Comparison of ENCODE assay signal across 16 cellular contexts in the genomic region with DNA sequence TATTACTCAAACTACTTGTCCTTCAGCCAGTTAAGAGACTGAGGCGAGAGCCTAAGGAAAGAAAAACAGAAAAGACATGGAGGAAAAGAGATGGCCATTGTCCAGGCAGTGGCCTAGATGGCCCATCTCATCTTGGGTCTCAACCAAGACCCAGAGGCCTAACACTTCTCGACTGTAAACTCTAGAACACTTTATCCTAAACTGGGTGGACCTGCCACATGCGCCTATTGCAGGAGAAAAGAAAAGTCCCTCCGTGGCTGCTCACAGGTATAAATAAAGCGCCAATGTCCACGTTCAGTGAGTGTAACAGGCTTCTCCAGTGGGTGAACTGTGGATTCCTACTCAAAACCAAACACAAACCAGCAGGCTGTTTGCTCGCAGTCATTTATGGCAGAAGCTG.
A peak's percentile ranks its signal among the peaks of the same experiment; 100 is the strongest.
DNase-seq lines count a peak whose midpoint lies in the region; ATAC-seq and TF ChIP-seq lines count a peak whose summit lies in the region.
"Had no signal": no experiment of that assay in that cellular context is flagged by ENCODE, and none has a peak within 500 bp of the region (broad histone marks: within the 10 kb centered on the region; RNA-seq: fewer than 3 reads in every experiment).

No MANE protein-coding gene starts in this region.

- H3K4me1 ChIP-seq in heart right ventricle (peaks cover 53 to 96% (median 87%) of the 10 kb centered on the region in 9 donors), esophagus squamous epithelium (peaks cover 20 to 78% (median 61%) of the 10 kb centered on the region in 3 donors), prostate gland (replicated peaks) (peaks cover 23% of the 10 kb centered on the region), uterus (peaks cover 20 to 26% of the 10 kb centered on the region in 2 donors)

- intact Hi-C loops in heart right ventricle (cut with DNase I), result loop anchor here in 1 of 10 donors (10.0 kb wide), 1 partner anchor 137 kb away; no protein-coding TSS in a partner anchor
- intact Hi-C loops in left ventricle myocardium superior (cut with micrococcal nuclease), result no loop called here
- intact Hi-C loops in esophagus squamous epithelium (cut with DNase I), result no loop called here
- intact Hi-C loops in prostate gland (cut with DNase I), result loop anchor here (10.0 kb wide), 1 partner anchor 137 kb away; no protein-coding TSS in a partner anchor
- intact Hi-C loops in uterus (cut with DNase I; ENCODE audit: low total_unique reads), result loop anchor here (10.0 kb wide), 1 partner anchor 153 kb away; no protein-coding TSS in a partner anchor

- H3K36me3 ChIP-seq in heart right ventricle, result peaks cover 0 to 31% (median 0%) of the 10 kb centered on the region in 9 donors
- H3K36me3 ChIP-seq in esophagus squamous epithelium, result peaks cover 0 to 23% (median 0%) of the 10 kb centered on the region in 3 donors
- H3K36me3 ChIP-seq in prostate gland, result peaks cover 0 to 5% of the 10 kb centered on the region in 2 donors
- H3K36me3 ChIP-seq in uterus, result no peaks in the 10 kb centered on the region

- H3K27ac ChIP-seq in heart right ventricle, result peak overlapping the region; percentile 19 to 84 (median 64)
- H3K27ac ChIP-seq in esophagus squamous epithelium, result peak overlapping the region; percentile 44 to 83 (median 69)
- H3K27ac ChIP-seq in prostate gland, result peak overlapping the region; percentile 76 to 78
- peak overlapping the region; percentile 87 to 95 for H3K27ac ChIP-seq in uterus
- H3K27ac ChIP-seq: epithelial cell of prostate had no signal

- TF ChIP-seq CTCF in heart right ventricle (IDR thresholded peaks at IDR 0.05) (no peak), esophagus squamous epithelium (IDR thresholded peaks at IDR 0.05) (no peak), prostate gland (IDR thresholded peaks at IDR 0.05) (no peak), uterus (IDR thresholded peaks at IDR 0.05) (no peak)

- WGBS in heart right ventricle, 2 donors, result 77 to 79% methylated on average over 7 of the region's 7 CpGs
- WGBS in esophagus squamous epithelium, 2 donors, result 78 to 79% methylated on average over 6 to 7 of the region's 7 CpGs
- WGBS in prostate gland, result 73% methylated on average over 7 of the region's 7 CpGs

- TF ChIP-seq POLR2A in esophagus squamous epithelium (IDR thresholded peaks at IDR 0.05), result no peak
- no peak for TF ChIP-seq POLR2A in prostate gland (IDR thresholded peaks at IDR 0.05)
- TF ChIP-seq POLR2A in uterus (IDR thresholded peaks at IDR 0.05), result no peak

- no peak for ATAC-seq in heart right ventricle
- ATAC-seq in left ventricle myocardium superior, result no peak
- ATAC-seq in HG02973 (IDR thresholded peaks at IDR 0.05; ENCODE audit: unreplicated experiment), result no peak
- ATAC-seq: activated CD4-positive, alpha-beta T cell treated with anti-CD3 and anti-CD28 coated beads for 36 hours; stimulated activated memory B cell treated with anti-CD40 and anti-IgM and Interleukin-4, amounts not matched to agents 10 μg/mL and 1 μg/mL and 100 μg/mL, for 72 hours had no signal

- DNase-seq in heart right ventricle (no peak), left ventricle myocardium superior (no peak), esophagus squamous epithelium (lab: John Stamatoyannopoulos, UW) (no peak), prostate gland (ENCODE audit: low spot score) (no peak), uterus (no peak), DMS 273 treated with DMSO at 0.1 percent for 48 hours (lab: John Stamatoyannopoulos, UW) (no peak)
- DNase-seq in stimulated activated CD4-positive, alpha-beta T cell treated with anti-CD3 and anti-CD28 coated beads, Interleukin-4, amount 100 ng/mL, for 4 hours, result no peak
- DNase-seq: ACHN; activated CD4-positive, alpha-beta T cell treated with anti-CD3 and anti-CD28 coated beads for 36 hours; activated naive CD8-positive, alpha-beta T cell treated with anti-CD3 and anti-CD28 coated beads for 36 hours; NCI-H1105 treated with DMSO at 0.1 percent for 48 hours; SHP77 treated with DMSO at 0.1 percent for 48 hours had no signal

- H3K9me3 ChIP-seq in heart right ventricle, result no peaks in the 10 kb centered on the region
- H3K9me3 ChIP-seq in esophagus squamous epithelium, result no peaks in the 10 kb centered on the region
- H3K9me3 ChIP-seq in prostate gland, result no peaks in the 10 kb centered on the region
- no peaks in the 10 kb centered on the region for H3K9me3 ChIP-seq in uterus

- H3K27me3 ChIP-seq in heart right ventricle (no peaks in the 10 kb centered on the region), esophagus squamous epithelium (no peaks in the 10 kb centered on the region), prostate gland (replicated peaks; ENCODE audit: insufficient read depth) (no peaks in the 10 kb centered on the region), uterus (no peaks in the 10 kb centered on the region)

- no peak overlapping the region for H3K4me3 ChIP-seq in heart right ventricle
- H3K4me3 ChIP-seq in esophagus squamous epithelium, result no peak overlapping the region
- no peak overlapping the region for H3K4me3 ChIP-seq in prostate gland
- H3K4me3 ChIP-seq in uterus, result no peak overlapping the region
- H3K4me3 ChIP-seq: skin epidermis had no signal

Comparison
In these comparisons a context has a peak if more than half of its experiments do, and no peak if none do; other contexts are left out.
1. intact Hi-C loops: an anchor here in prostate gland (10.0 kb wide) and uterus (10.0 kb wide); none called in left ventricle myocardium superior and esophagus squamous epithelium.